ENCODE assay signal across 23 cellular contexts in genomic region chr18:8552151-8552550, GRCh38.
"Had no signal": no experiment of that assay in that cellular context is flagged by ENCODE, and none has a peak within 500 bp of the region (broad histone marks: within the 10 kb centered on the region; RNA-seq: fewer than 3 reads in every experiment).

No MANE protein-coding gene starts in this region.

- H3K79me2 ChIP-seq: hepatocyte had no signal

- H3K4me3 Mint-ChIP-seq: dendritic cell treated with granulocyte-macrophage colony-stimulating factor and Interleukin-4, amounts not matched to agents 40 ng/mL and 50 ng/mL, for 4 days; effector memory CD8-positive, alpha-beta T cell; endodermal cell; immature natural killer cell; naive thymus-derived CD4-positive, alpha-beta T cell had no signal

- H3K27me3 Mint-ChIP-seq: dendritic cell treated with granulocyte-macrophage colony-stimulating factor and Interleukin-4, amounts not matched to agents 40 ng/mL and 50 ng/mL, for 4 days had no signal

- H3K27me3 ChIP-seq: colonic mucosa, foreskin keratinocyte, gastroesophageal sphincter, heart left ventricle, hepatocyte, left lung had no signal

- H2AFZ ChIP-seq: hepatocyte had no signal

- H3K4me2 ChIP-seq: hepatocyte had no signal

- FAIRE-seq: endometrium, frontal cortex had no signal

- H3K27ac ChIP-seq: colonic mucosa, esophagus muscularis mucosa, foreskin keratinocyte, gastroesophageal sphincter, heart left ventricle, hepatocyte, left lung, lower lobe of right lung had no signal

- H3K36me3 Mint-ChIP-seq: immature natural killer cell; naive thymus-derived CD4-positive, alpha-beta T cell had no signal

- H3K4me3 ChIP-seq: colonic mucosa, esophagus muscularis mucosa, gastroesophageal sphincter, heart left ventricle, hepatocyte, left lung, lower lobe of right lung had no signal

- H3K4me1 ChIP-seq: colonic mucosa, esophagus muscularis mucosa, gastroesophageal sphincter, heart left ventricle, left lung, lower lobe of right lung had no signal

- H3K27ac Mint-ChIP-seq: dendritic cell treated with granulocyte-macrophage colony-stimulating factor and Interleukin-4, amounts not matched to agents 40 ng/mL and 50 ng/mL, for 4 days; effector memory CD8-positive, alpha-beta T cell; endodermal cell; immature natural killer cell; naive thymus-derived CD4-positive, alpha-beta T cell had no signal

- H3K9me3 ChIP-seq: colonic mucosa, esophagus muscularis mucosa, gastroesophageal sphincter, heart left ventricle, left lung, lower lobe of right lung had no signal

- ATAC-seq: effector memory CD8-positive, alpha-beta T cell; foreskin keratinocyte; gastroesophageal sphincter; heart left ventricle; left cardiac atrium; left lung; left ventricle myocardium superior; lower lobe of right lung; naive thymus-derived CD4-positive, alpha-beta T cell had no signal

- H3K36me3 ChIP-seq: colonic mucosa, esophagus muscularis mucosa, gastroesophageal sphincter, heart left ventricle, left lung, lower lobe of right lung had no signal

- DNase-seq: colonic mucosa; cortex of kidney; effector CD8-positive, alpha-beta T cell; effector memory CD8-positive, alpha-beta T cell; endodermal cell; foreskin keratinocyte; heart left ventricle; hypothalamus; immature natural killer cell; islet precursor cell; left cardiac atrium; left lung; left ventricle myocardium superior; lower lobe of right lung; mesenchymal stem cell; midbrain; naive thymus-derived CD4-positive, alpha-beta T cell had no signal

- H3K4me1 Mint-ChIP-seq: immature natural killer cell; naive thymus-derived CD4-positive, alpha-beta T cell had no signal

- H3K9me3 Mint-ChIP-seq: dendritic cell treated with granulocyte-macrophage colony-stimulating factor and Interleukin-4, amounts not matched to agents 40 ng/mL and 50 ng/mL, for 4 days; effector memory CD8-positive, alpha-beta T cell; endodermal cell; immature natural killer cell; naive thymus-derived CD4-positive, alpha-beta T cell had no signal
